18 cellular contexts compared by ENCODE assay signal in genomic region chr19:45471116-45471865, GRCh38. TPM values are rescaled to one million over a fixed set of nuclear protein-coding genes. Genes with fewer than 3 reads are reported as not detected.
DNase-seq lines count a peak whose midpoint lies in the region; ATAC-seq and TF ChIP-seq lines count a peak whose summit lies in the region.
"Had no signal": no experiment of that assay in that cellular context is flagged by ENCODE, and none has a peak within 500 bp of the region (broad histone marks: within the 10 kb centered on the region; RNA-seq: fewer than 3 reads in every experiment).

No MANE protein-coding gene starts in this region.

- peak overlapping the region; percentile 60 for H2BK15ac ChIP-seq in mesenchymal stem cell (ENCODE audit: low read depth, poor library complexity, severe bottlenecking)

- peaks cover 28% of the 10 kb centered on the region for H3K4me1 ChIP-seq in mesenchymal stem cell (ENCODE audit: control insufficient read depth, insufficient read depth, low read depth, low read length)
- H3K4me1 ChIP-seq in vagina = peaks cover 25% of the 10 kb centered on the region
- H3K4me1 ChIP-seq: BE2C had no signal

- 82% methylated on average over 9 of the region's 15 CpGs for WGBS in mesenchymal stem cell

- no peak overlapping the region for H2AFZ ChIP-seq in mesenchymal stem cell (ENCODE audit: low read depth, low read length)

- H2BK120ac ChIP-seq in mesenchymal stem cell (ENCODE audit: low read depth, low read length) = no peak overlapping the region

- H3K79me1 ChIP-seq in mesenchymal stem cell (replicated peaks; ENCODE audit: low read length, poor library complexity, severe bottlenecking) = no peaks in the 10 kb centered on the region

- H3K36me3 Mint-ChIP-seq in stimulated activated naive CD8-positive, alpha-beta T cell treated with anti-CD3 and anti-CD28 coated beads, Interleukin-15, Interleukin-2, amounts not matched to agents 100 ng/mL and 50 ng/mL, for 24 hours (ENCODE audit: low read depth) = peaks cover 15% of the 10 kb centered on the region
- peaks cover 74% of the 10 kb centered on the region for H3K36me3 Mint-ChIP-seq in activated T-helper 17 cell treated with anti-CD3 and anti-CD28 coated beads, Interleukin-2, amount 50 U/mL, for 72 hours (ENCODE audit: low read depth)
- peaks cover 4% of the 10 kb centered on the region for H3K36me3 Mint-ChIP-seq in type B pancreatic cell

- no peak overlapping the region for H3K4me2 ChIP-seq in mesenchymal stem cell (ENCODE audit: low read length, poor library complexity, severe bottlenecking)

- peaks cover 11% of the 10 kb centered on the region for H3K27me3 Mint-ChIP-seq in stimulated activated naive CD8-positive, alpha-beta T cell treated with anti-CD3 and anti-CD28 coated beads, Interleukin-15, Interleukin-2, amounts not matched to agents 100 ng/mL and 50 ng/mL, for 24 hours
- H3K27me3 Mint-ChIP-seq in activated T-helper 17 cell treated with anti-CD3 and anti-CD28 coated beads, Interleukin-2, amount 50 U/mL, for 72 hours = no peaks in the 10 kb centered on the region
- peaks cover 61% of the 10 kb centered on the region for H3K27me3 Mint-ChIP-seq in type B pancreatic cell

- H3K18ac ChIP-seq in mesenchymal stem cell (ENCODE audit: low read depth in 1 of 2, low read length in 2 of 2) = no peak overlapping the region

- H3K4ac ChIP-seq in mesenchymal stem cell (ENCODE audit: low read depth in 1 of 2, low read length in 2 of 2) = no peak overlapping the region

- H3K27ac ChIP-seq in mesenchymal stem cell (ENCODE audit: low read length, poor library complexity, severe bottlenecking) (no peak overlapping the region), vagina (no peak overlapping the region)
- H3K27ac ChIP-seq: upper lobe of left lung had no signal

- no peak overlapping the region for H2AK5ac ChIP-seq in mesenchymal stem cell (ENCODE audit: low read length, severe bottlenecking)

- H2BK12ac ChIP-seq in mesenchymal stem cell (ENCODE audit: low read length in 2 of 2) = no peak overlapping the region

- no peak overlapping the region for H3K4me3 ChIP-seq in mesenchymal stem cell (ENCODE audit: insufficient read depth in 1 of 2, low read depth in 1 of 2, low read length in 2 of 2)
- H3K4me3 ChIP-seq in vagina = no peak overlapping the region
- H3K4me3 ChIP-seq: mucosa of descending colon had no signal

- H3K9me3 ChIP-seq in mesenchymal stem cell (ENCODE audit: control insufficient read depth, low read length) = no peaks in the 10 kb centered on the region
- no peaks in the 10 kb centered on the region for H3K9me3 ChIP-seq in vagina
- H3K9me3 ChIP-seq: ascending aorta, BE2C, mucosa of descending colon, upper lobe of left lung had no signal

- H4K8ac ChIP-seq in mesenchymal stem cell (ENCODE audit: low read length) = no peak overlapping the region

- TF ChIP-seq POLR2A in vagina (IDR thresholded peaks at IDR 0.05) = no peak

- H3K23ac ChIP-seq in mesenchymal stem cell (ENCODE audit: low read length in 2 of 2) = no peak overlapping the region

- H3K14ac ChIP-seq in mesenchymal stem cell (ENCODE audit: low read length in 2 of 2) = no peak overlapping the region

- TF ChIP-seq CTCF in type B pancreatic cell (conservative IDR thresholded peaks at IDR 0.05) (no peak), vagina (IDR thresholded peaks at IDR 0.05) (no peak)

- intact Hi-C loops in vagina (cut with DNase I) = no loop called here

- no peak overlapping the region for H4K91ac ChIP-seq in mesenchymal stem cell (ENCODE audit: low read length)

- DNase-seq in stimulated activated naive CD8-positive, alpha-beta T cell treated with anti-CD3 and anti-CD28 coated beads, Interleukin-15, Interleukin-2, amounts not matched to agents 100 U/mL and 50 U/mL, for 24 hours = no peak
- peak; percentile 80 for DNase-seq in mesenchymal stem cell
- DNase-seq in type B pancreatic cell (ENCODE audit: extremely low spot score, unreplicated experiment) = no peak
- no peak for DNase-seq in vagina (ENCODE audit: extremely low spot score in 2 of 2)
- DNase-seq: BE2C; effector CD4-positive, alpha-beta T cell; islet precursor cell; NCI-H1092 treated with DMSO at 0.1 percent for 48 hours; NCI-H226; stimulated activated CD4-positive, alpha-beta T cell treated with anti-CD3 and anti-CD28 coated beads, Interleukin-2, amount 100 ng/mL, for 24 hours; stimulated activated CD8-positive, alpha-beta memory T cell treated with anti-CD3 and anti-CD28 coated beads, Interleukin-4, amount 100 ng/mL, for 48 hours had no signal

- no peak overlapping the region for H3K27ac Mint-ChIP-seq in stimulated activated naive CD8-positive, alpha-beta T cell treated with anti-CD3 and anti-CD28 coated beads, Interleukin-15, Interleukin-2, amounts not matched to agents 100 ng/mL and 50 ng/mL, for 24 hours
- peak overlapping the region; percentile 96 for H3K27ac Mint-ChIP-seq in activated T-helper 17 cell treated with anti-CD3 and anti-CD28 coated beads, Interleukin-2, amount 50 U/mL, for 72 hours
- H3K27ac Mint-ChIP-seq in type B pancreatic cell = peak overlapping the region; percentile 92

- H2BK5ac ChIP-seq in mesenchymal stem cell (ENCODE audit: low read depth, low read length, poor library complexity, severe bottlenecking) = no peak overlapping the region

- peak overlapping the region; percentile 88 for H3K4me3 Mint-ChIP-seq in stimulated activated naive CD8-positive, alpha-beta T cell treated with anti-CD3 and anti-CD28 coated beads, Interleukin-15, Interleukin-2, amounts not matched to agents 100 ng/mL and 50 ng/mL, for 24 hours
- H3K4me3 Mint-ChIP-seq in activated T-helper 17 cell treated with anti-CD3 and anti-CD28 coated beads, Interleukin-2, amount 50 U/mL, for 72 hours = peak overlapping the region; percentile 89
- peak overlapping the region; percentile 94 for H3K4me3 Mint-ChIP-seq in type B pancreatic cell

- no peaks in the 10 kb centered on the region for H3K9me3 Mint-ChIP-seq in stimulated activated naive CD8-positive, alpha-beta T cell treated with anti-CD3 and anti-CD28 coated beads, Interleukin-15, Interleukin-2, amounts not matched to agents 100 ng/mL and 50 ng/mL, for 24 hours
- H3K9me3 Mint-ChIP-seq in activated T-helper 17 cell treated with anti-CD3 and anti-CD28 coated beads, Interleukin-2, amount 50 U/mL, for 72 hours = no peaks in the 10 kb centered on the region
- H3K9me3 Mint-ChIP-seq in type B pancreatic cell = no peaks in the 10 kb centered on the region

- H3K9ac ChIP-seq in mesenchymal stem cell (ENCODE audit: low read length) = peak overlapping the region; percentile 99

- H3K36me3 ChIP-seq in mesenchymal stem cell (ENCODE audit: control insufficient read depth in 1 of 2, insufficient read depth in 2 of 2, low read depth in 1 of 2, low read length in 2 of 2) = peaks cover 2 to 11% of the 10 kb centered on the region in 2 experiments
- no peaks in the 10 kb centered on the region for H3K36me3 ChIP-seq in vagina
- H3K36me3 ChIP-seq: ascending aorta, BE2C, upper lobe of left lung had no signal

- H3K4me1 Mint-ChIP-seq in stimulated activated naive CD8-positive, alpha-beta T cell treated with anti-CD3 and anti-CD28 coated beads, Interleukin-15, Interleukin-2, amounts not matched to agents 100 ng/mL and 50 ng/mL, for 24 hours (ENCODE audit: low read depth) = peaks cover 53% of the 10 kb centered on the region
- H3K4me1 Mint-ChIP-seq in activated T-helper 17 cell treated with anti-CD3 and anti-CD28 coated beads, Interleukin-2, amount 50 U/mL, for 72 hours = peaks cover 12% of the 10 kb centered on the region
- H3K4me1 Mint-ChIP-seq in type B pancreatic cell (ENCODE audit: unreplicated experiment) = peaks cover 8% of the 10 kb centered on the region

- ATAC-seq in stimulated activated naive CD8-positive, alpha-beta T cell treated with anti-CD3 and anti-CD28 coated beads, Interleukin-15, Interleukin-2, amounts not matched to agents 100 U/mL and 50 U/mL, for 24 hours = no peak
- ATAC-seq in activated T-helper 17 cell treated with anti-CD3 and anti-CD28 coated beads, Interleukin-2, amount 50 U/mL, for 72 hours (replicated peaks) = no peak
- ATAC-seq in GM19351 (IDR thresholded peaks at IDR 0.05; ENCODE audit: unreplicated experiment) = no peak
- no peak for ATAC-seq in GM19455 (IDR thresholded peaks at IDR 0.05; ENCODE audit: unreplicated experiment)
- ATAC-seq: mucosa of descending colon had no signal

- peaks cover 0 to 19% of the 10 kb centered on the region in 2 experiments for H3K27me3 ChIP-seq in mesenchymal stem cell (ENCODE audit: control insufficient read depth in 1 of 2, insufficient read depth in 1 of 2, low read length in 2 of 2)
- H3K27me3 ChIP-seq in vagina = no peaks in the 10 kb centered on the region
- H3K27me3 ChIP-seq: ascending aorta had no signal

RNA-seq across cellular contexts. Expression of gene FOSB, which starts 3.5 kb away (rescaled TPM):
- total RNA-seq in activated T-helper 17 cell treated with anti-CD3 and anti-CD28 coated beads, Interleukin-2, amount 50 U/mL, for 72 hours = 10 to 100 TPM; 20.7 to 39.2 TPM
- 167 TPM for polyA plus RNA-seq in mesenchymal stem cell (2013, experiment 1 of 2)
- polyA plus RNA-seq in mesenchymal stem cell (2013, experiment 2 of 2) = 130 TPM
- 28.4 and 178 TPM in 2 replicates for total RNA-seq in type B pancreatic cell (ENCODE audit: low replicate concordance)
- 20.6 TPM for total RNA-seq in vagina

RNA-seq across cellular contexts. Expression of gene RTN2, which starts 25.6 kb away (rescaled TPM):
- 1 to 10 TPM; 5.3 to 8.6 TPM for total RNA-seq in activated T-helper 17 cell treated with anti-CD3 and anti-CD28 coated beads, Interleukin-2, amount 50 U/mL, for 72 hours
- 30.0 TPM for polyA plus RNA-seq in mesenchymal stem cell (2013, experiment 1 of 2)
- 31.0 TPM for polyA plus RNA-seq in mesenchymal stem cell (2013, experiment 2 of 2)
- 11.9 and 13.0 TPM in 2 replicates for total RNA-seq in type B pancreatic cell (ENCODE audit: low replicate concordance)
- 13.0 TPM for total RNA-seq in vagina

RNA-seq across cellular contexts. Expression of gene PPM1N, which starts 27.0 kb away (rescaled TPM):
- total RNA-seq in activated T-helper 17 cell treated with anti-CD3 and anti-CD28 coated beads, Interleukin-2, amount 50 U/mL, for 72 hours = 1 to 10 TPM; 4.3 to 5.2 TPM
- 2.3 TPM for polyA plus RNA-seq in mesenchymal stem cell (2013, experiment 1 of 2)
- polyA plus RNA-seq in mesenchymal stem cell (2013, experiment 2 of 2) = 2.1 TPM
- 0.48 TPM in 1 of 2 replicates, not detected in the other for total RNA-seq in type B pancreatic cell (ENCODE audit: low replicate concordance)
- 3.9 TPM for total RNA-seq in vagina

RNA-seq across cellular contexts. Expression of gene VASP, which starts 36.0 kb away (rescaled TPM):
- total RNA-seq in activated T-helper 17 cell treated with anti-CD3 and anti-CD28 coated beads, Interleukin-2, amount 50 U/mL, for 72 hours = 100 to 1,000 TPM; 151 to 196 TPM
- 106 TPM for polyA plus RNA-seq in mesenchymal stem cell (2013, experiment 1 of 2)
- 104 TPM for polyA plus RNA-seq in mesenchymal stem cell (2013, experiment 2 of 2)
- total RNA-seq in type B pancreatic cell (ENCODE audit: low replicate concordance) (51.9 and 73.0 TPM in 2 replicates), vagina (103 TPM)

RNA-seq across cellular contexts. Expression of gene ERCC1, which starts 47.6 kb away (rescaled TPM):
- total RNA-seq in activated T-helper 17 cell treated with anti-CD3 and anti-CD28 coated beads, Interleukin-2, amount 50 U/mL, for 72 hours = 10 to 100 TPM; 27.6 to 33.2 TPM
- polyA plus RNA-seq in mesenchymal stem cell (2013, experiment 1 of 2) = 96.4 TPM
- 96.1 TPM for polyA plus RNA-seq in mesenchymal stem cell (2013, experiment 2 of 2)
- total RNA-seq in type B pancreatic cell (ENCODE audit: low replicate concordance) = 57.3 and 71.8 TPM in 2 replicates
- 123 TPM for total RNA-seq in vagina
